Comparison of ENCODE assay signal across 1 cellular context in genomic region chr2:19216676-19217075, GRCh38.
TF ChIP-seq lines count a peak whose summit lies in the region.

No MANE protein-coding gene starts in this region.

TF ChIP-seq in IMR-90, 13 proteins besides CTCF, POLR2A, EP300 and RAD21 (continued from another document):
- TF ChIP-seq ELK1 (IDR thresholded peaks at IDR 0.05; ENCODE audit: borderline replicate concordance, low read depth, low read length): no peak
- no peak for TF ChIP-seq FOS (IDR thresholded peaks at IDR 0.05; ENCODE audit: low read depth, low read length)
- no peak for TF ChIP-seq MAZ (IDR thresholded peaks at IDR 0.05; ENCODE audit: borderline replicate concordance, low read depth, low read length)
- no peak for TF ChIP-seq CEBPB (IDR thresholded peaks at IDR 0.05; ENCODE audit: low read depth, low read length)
